In the genomic region with DNA sequence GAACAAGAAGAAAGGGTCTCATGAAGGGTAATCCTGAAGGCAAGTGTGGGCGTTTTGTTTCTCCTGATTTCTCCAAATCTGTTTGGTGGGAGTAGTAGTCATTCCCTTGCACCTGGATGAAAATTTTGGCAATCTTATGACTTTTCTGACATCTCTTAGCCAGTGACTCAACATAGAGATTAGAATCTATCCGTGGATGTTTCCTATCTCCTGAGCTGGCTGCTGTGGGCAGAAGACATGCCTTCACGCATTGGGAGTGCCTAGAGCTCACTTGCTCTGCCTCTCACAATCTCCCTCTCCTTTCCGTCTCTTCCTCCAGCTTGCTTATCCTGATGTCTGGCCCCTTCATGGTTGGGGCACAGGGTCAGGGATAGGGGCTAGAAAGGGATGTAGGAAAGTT, we compare ENCODE assay signal across 1 cellular context.
A peak's percentile ranks its signal among the peaks of the same experiment; 100 is the strongest.
TF ChIP-seq lines count a peak whose summit lies in the region.

No MANE protein-coding gene starts in this region.

TF ChIP-seq in K562, 482 proteins besides CTCF, POLR2A, EP300 and RAD21 (continued from another document):
- TF ChIP-seq, protein P1, sequence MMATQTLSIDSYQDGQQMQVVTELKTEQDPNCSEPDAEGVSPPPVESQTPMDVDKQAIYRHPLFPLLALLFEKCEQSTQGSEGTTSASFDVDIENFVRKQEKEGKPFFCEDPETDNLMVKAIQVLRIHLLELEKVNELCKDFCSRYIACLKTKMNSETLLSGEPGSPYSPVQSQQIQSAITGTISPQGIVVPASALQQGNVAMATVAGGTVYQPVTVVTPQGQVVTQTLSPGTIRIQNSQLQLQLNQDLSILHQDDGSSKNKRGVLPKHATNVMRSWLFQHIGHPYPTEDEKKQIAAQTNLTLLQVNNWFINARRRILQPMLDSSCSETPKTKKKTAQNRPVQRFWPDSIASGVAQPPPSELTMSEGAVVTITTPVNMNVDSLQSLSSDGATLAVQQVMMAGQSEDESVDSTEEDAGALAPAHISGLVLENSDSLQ (IDR thresholded peaks at IDR 0.05), result no peak
- TF ChIP-seq CBFA2T3 (IDR thresholded peaks at IDR 0.05) (peak; percentile 17; the same call in 1 of the 2 replicates), SREBF2 (CRISPR knock-in tag; IDR thresholded peaks at IDR 0.05) (no peak), MBD2 (IDR thresholded peaks at IDR 0.05; ENCODE audit: borderline replicate concordance, low read depth) (no peak), RBM25 (IDR thresholded peaks at IDR 0.05; ENCODE audit: low read depth, low read length, severe bottlenecking) (no peak), ZEB2 (IDR thresholded peaks at IDR 0.05) (no peak), ZNF551 (CRISPR knock-in tag; IDR thresholded peaks at IDR 0.05) (no peak), ZNF140 (CRISPR knock-in tag; IDR thresholded peaks at IDR 0.05) (no peak), RBM14 (IDR thresholded peaks at IDR 0.05; ENCODE audit: borderline replicate concordance, insufficient read depth, low read depth, low read length) (no peak), JUND (IDR thresholded peaks at IDR 0.05; ENCODE audit: borderline replicate concordance, low read depth, low read length) (peak; percentile 39; the same call in 1 of the 2 replicates), JUND (tag; IDR thresholded peaks at IDR 0.05; ENCODE audit: borderline replicate concordance, low read depth, low read length) (peak; percentile 31; the same call in 1 of the 3 replicates), ZKSCAN3 (CRISPR knock-in tag; IDR thresholded peaks at IDR 0.05) (no peak), RCOR1 (IDR thresholded peaks at IDR 0.05; ENCODE audit: borderline replicate concordance in 1 of 2, low read depth in 2 of 2, low read length in 2 of 2) (peak in 1 of 2 experiments; percentile 57; a peak in 1 of 4 replicates), SMARCB1 (IDR thresholded peaks at IDR 0.05; ENCODE audit: insufficient read length, low read depth) (no peak), PHB2 (IDR thresholded peaks at IDR 0.05; ENCODE audit: low read depth) (no peak), TBP (optimal IDR thresholded peaks at IDR 0.05; ENCODE audit: low read depth, low read length) (no peak), ZBTB8A (IDR thresholded peaks at IDR 0.05; ENCODE audit: partially characterized antibody) (no peak)
- TF ChIP-seq, protein P2, sequence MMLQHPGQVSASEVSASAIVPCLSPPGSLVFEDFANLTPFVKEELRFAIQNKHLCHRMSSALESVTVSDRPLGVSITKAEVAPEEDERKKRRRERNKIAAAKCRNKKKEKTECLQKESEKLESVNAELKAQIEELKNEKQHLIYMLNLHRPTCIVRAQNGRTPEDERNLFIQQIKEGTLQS (IDR thresholded peaks at IDR 0.05), result no peak; the same call in 1 of the 2 replicates
- TF ChIP-seq, protein P2 (CRISPR knock-in tag; conservative IDR thresholded peaks at IDR 0.05), result no peak
